ENCODE assay signal across 1 cellular context in genomic region chr3:186073641-186074040, GRCh38.
TF ChIP-seq lines count a peak whose summit lies in the region.

No MANE protein-coding gene starts in this region.

TF ChIP-seq in WTC11, 78 proteins besides CTCF, POLR2A, EP300 and RAD21 (continued from another document):
- no peak for TF ChIP-seq ZNF281 (CRISPR knock-in tag; IDR thresholded peaks at IDR 0.05)
- no peak for TF ChIP-seq ZNF532 (CRISPR knock-in tag; IDR thresholded peaks at IDR 0.05; ENCODE audit: borderline replicate concordance)
- no peak for TF ChIP-seq ARID4B (CRISPR knock-in tag; IDR thresholded peaks at IDR 0.05; ENCODE audit: borderline replicate concordance)
- TF ChIP-seq ZNF416 (CRISPR knock-in tag; IDR thresholded peaks at IDR 0.05): no peak
